ENCODE assay signal across 35 cellular contexts in the genomic region with DNA sequence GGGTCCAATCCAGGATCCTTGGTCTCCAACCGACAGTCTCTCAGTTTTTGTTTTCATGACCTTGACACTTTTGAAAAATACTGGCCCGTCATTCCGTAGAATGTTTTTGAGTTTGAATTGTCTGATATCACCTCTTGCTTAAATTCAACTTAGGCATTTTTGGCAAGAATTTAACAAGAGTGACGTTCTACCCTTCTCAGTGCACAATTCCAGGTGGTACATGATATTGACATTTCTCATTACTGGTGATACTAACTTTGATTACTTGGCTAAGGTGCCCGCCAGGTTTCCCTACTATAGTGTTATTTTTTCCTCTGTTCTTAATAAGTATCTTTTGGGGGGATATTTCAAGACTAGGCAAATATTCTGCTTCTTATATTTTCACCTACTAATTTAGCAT.
DNase-seq lines count a peak whose midpoint lies in the region; ATAC-seq, FAIRE-seq and TF ChIP-seq lines count a peak whose summit lies in the region.
"Had no signal": no experiment of that assay in that cellular context is flagged by ENCODE, and none has a peak within 500 bp of the region (broad histone marks: within the 10 kb centered on the region; RNA-seq: fewer than 3 reads in every experiment).

No MANE protein-coding gene starts in this region.

- H3K4me1 Mint-ChIP-seq in T-helper 17 cell: peaks cover 14% of the 10 kb centered on the region
- H3K4me1 Mint-ChIP-seq: B cell, CD14-positive monocyte had no signal

- H3K27me3 Mint-ChIP-seq in T-helper 17 cell: no peaks in the 10 kb centered on the region
- H3K27me3 Mint-ChIP-seq: B cell; CD4-positive, alpha-beta memory T cell; CD4-positive, alpha-beta T cell; CD4-positive, CD25-positive, alpha-beta regulatory T cell had no signal

- ATAC-seq in T-helper 17 cell (no peak), body of pancreas (peak; percentile 64), pancreas (peak; percentile 41 to 80 (median 53)), HG02571 (IDR thresholded peaks at IDR 0.05; ENCODE audit: unreplicated experiment) (no peak)
- ATAC-seq: A549; CD8-positive, alpha-beta T cell had no signal

- peak overlapping the region in 3 of 4 donors; percentile 22 to 73 (median 48) for H3K27ac ChIP-seq in body of pancreas
- H3K27ac ChIP-seq in pancreas: peak overlapping the region in 2 of 4 donors; percentile 59 to 77
- H3K27ac ChIP-seq: 22Rv1; A549; BLaER1; BLaER1 treated with 17β-estradiol and CSF1 and Interleukin-3, amounts not matched to agents 10 nM and 100 nM; C4-2B had no signal

- in situ Hi-C loops in HAP-1 (cut with MboI; ENCODE audit: low sequenced_read_pairs): no loop called here

- intact Hi-C loops in body of pancreas (cut with DNase I) (no loop called here), pancreas (cut with DNase I) (no loop called here)

- H3K4me3 ChIP-seq in body of pancreas (no peak overlapping the region), pancreas (no peak overlapping the region), HAP-1 (no peak overlapping the region)
- H3K4me3 ChIP-seq: A549; BLaER1; BLaER1 treated with 17β-estradiol and CSF1 and Interleukin-3, amounts not matched to agents 10 nM and 100 nM had no signal

- DNase-seq in T-helper 17 cell (no peak), body of pancreas (peak in 2 of 4 donors; percentile 18 to 30), pancreas (no peak), midbrain (lab: John Stamatoyannopoulos, UW) (no peak), HAP-1 (ENCODE audit: low spot score in 2 of 2) (no peak)
- DNase-seq: 8988T; ACHN; AML-193; BE2C; C1 segment of cervical spinal cord; Caco-2; Calu3; CD4-positive, alpha-beta memory T cell; CD4-positive, alpha-beta T cell; CD4-positive, CD25-positive, alpha-beta regulatory T cell; CD8-positive, alpha-beta memory T cell; CD8-positive, alpha-beta T cell; COR-L47; DMS 273 treated with DMSO at 0.1 percent for 48 hours; DMS153; DMS53; DMS79; DMS79 treated with DMSO at 0.1 percent for 48 hours; DND-41; EL had no signal

- H3K27me3 ChIP-seq in body of pancreas (no peaks in the 10 kb centered on the region), pancreas (no peaks in the 10 kb centered on the region), HAP-1 (ENCODE audit: low read depth) (no peaks in the 10 kb centered on the region)
- H3K27me3 ChIP-seq: BE2C; BLaER1; BLaER1 treated with 17β-estradiol and CSF1 and Interleukin-3, amounts not matched to agents 10 nM and 100 nM had no signal

- FAIRE-seq in pancreas (lab: Jason Lieb, UNC): no peak
- FAIRE-seq: A204.1, A549, D721Med had no signal

- TF ChIP-seq CTCF in body of pancreas (IDR thresholded peaks at IDR 0.05) (no peak), pancreas (IDR thresholded peaks at IDR 0.05) (no peak)

- peaks cover 68% of the 10 kb centered on the region for H3K4me1 ChIP-seq in body of pancreas
- peaks cover 6 to 44% (median 36%) of the 10 kb centered on the region in 3 donors for H3K4me1 ChIP-seq in pancreas
- no peaks in the 10 kb centered on the region for H3K4me1 ChIP-seq in HAP-1
- H3K4me1 ChIP-seq: A549; BE2C; BLaER1; BLaER1 treated with 17β-estradiol and CSF1 and Interleukin-3, amounts not matched to agents 10 nM and 100 nM; Caco-2 had no signal

- peak overlapping the region; percentile 29 for H3K27ac Mint-ChIP-seq in T-helper 17 cell
- H3K27ac Mint-ChIP-seq: B cell; CD14-positive monocyte; CD4-positive, alpha-beta memory T cell; CD4-positive, alpha-beta T cell; CD8-positive, alpha-beta memory T cell; CD8-positive, alpha-beta T cell had no signal

- no peak overlapping the region for H3K4me3 Mint-ChIP-seq in T-helper 17 cell
- H3K4me3 Mint-ChIP-seq: B cell; CD14-positive monocyte; CD4-positive, alpha-beta memory T cell; CD4-positive, alpha-beta T cell; CD4-positive, CD25-positive, alpha-beta regulatory T cell; CD8-positive, alpha-beta memory T cell; CD8-positive, alpha-beta T cell had no signal

- WGBS in body of pancreas, 2 donors: 32 to 38% methylated on average over 5 of the region's 5 CpGs
- WGBS in pancreas, 2 donors: 37 to 39% methylated on average over 5 of the region's 5 CpGs

- H3K9me3 ChIP-seq in T-helper 17 cell (ENCODE audit: control insufficient read depth, low read length, poor library complexity, severe bottlenecking) (no peaks in the 10 kb centered on the region), body of pancreas (no peaks in the 10 kb centered on the region), pancreas (no peaks in the 10 kb centered on the region), HAP-1 (no peaks in the 10 kb centered on the region)
- H3K9me3 ChIP-seq: A549, BE2C, Caco-2 had no signal

- TF ChIP-seq POLR2A in body of pancreas (IDR thresholded peaks at IDR 0.05): no peak

- H3K36me3 ChIP-seq in body of pancreas (replicated peaks in 1 of 2; ENCODE audit: insufficient read depth in 1 of 2, low read depth in 2 of 2) (no peaks in the 10 kb centered on the region), pancreas (no peaks in the 10 kb centered on the region), HAP-1 (replicated peaks) (no peaks in the 10 kb centered on the region)
- H3K36me3 ChIP-seq: BE2C; BLaER1; BLaER1 treated with 17β-estradiol and CSF1 and Interleukin-3, amounts not matched to agents 10 nM and 100 nM had no signal

- no peaks in the 10 kb centered on the region for H3K36me3 Mint-ChIP-seq in T-helper 17 cell (ENCODE audit: low read depth)
- H3K36me3 Mint-ChIP-seq: CD14-positive monocyte had no signal

Comparison
In these comparisons a context has a peak if more than half of its experiments do, and no peak if none do; other contexts are left out.
1. ATAC-seq: peak in body of pancreas (single experiment) and pancreas (4 of 4); none in T-helper 17 cell (single experiment) and HG02571 (single experiment).